ENCODE assay signal across 15 cellular contexts in the genomic region with DNA sequence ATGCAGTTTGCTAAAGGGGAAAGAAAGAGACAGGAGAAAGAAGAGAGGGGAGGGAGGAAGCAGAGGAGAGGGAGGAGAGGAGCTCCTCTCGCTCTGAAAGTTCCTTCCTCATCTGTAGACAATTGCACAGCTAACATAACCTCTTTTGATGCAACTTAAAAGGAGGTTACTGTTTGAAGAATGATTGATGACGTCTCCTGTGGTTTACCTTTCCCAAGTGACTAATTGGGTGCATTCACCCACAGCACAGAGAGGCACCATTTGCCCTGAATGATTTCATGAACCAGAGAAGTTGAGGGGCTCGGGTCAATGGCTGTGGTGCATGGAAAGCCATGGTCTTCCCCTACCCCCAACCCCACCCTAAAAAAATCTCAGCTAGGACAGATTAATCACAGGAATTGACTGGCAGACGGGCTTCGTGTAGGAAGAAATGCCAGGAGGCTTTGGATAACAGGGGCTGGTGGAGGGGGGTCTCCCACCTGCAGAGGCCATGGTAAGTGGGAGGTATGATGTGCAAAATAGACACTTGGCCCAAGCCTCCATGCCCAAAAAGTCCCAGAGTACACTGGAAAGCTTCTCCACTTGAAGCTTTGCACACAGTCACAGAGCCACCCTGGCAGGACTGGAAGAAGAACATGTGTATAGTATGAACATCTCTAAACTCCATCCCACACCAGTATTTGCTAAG.
DNase-seq lines count a peak whose midpoint lies in the region; ATAC-seq, FAIRE-seq and TF ChIP-seq lines count a peak whose summit lies in the region.
"Had no signal": no experiment of that assay in that cellular context is flagged by ENCODE, and none has a peak within 500 bp of the region (broad histone marks: within the 10 kb centered on the region; RNA-seq: fewer than 3 reads in every experiment).

No MANE protein-coding gene starts in this region.

- TF ChIP-seq POLR2A in HepG2 (IDR thresholded peaks at IDR 0.05; ENCODE audit: insufficient read depth in 1 of 2, low read depth in 2 of 2, low read length in 2 of 2): no peak

- H3K27ac Mint-ChIP-seq in activated CD4-positive, alpha-beta T cell treated with anti-CD3 and anti-CD28 coated beads for 36 hours: no peak overlapping the region
- H3K27ac Mint-ChIP-seq in activated naive CD8-positive, alpha-beta T cell: no peak overlapping the region
- H3K27ac Mint-ChIP-seq: endodermal cell had no signal

- in situ Hi-C loops in HepG2 (cut with HindIII; ENCODE audit: extremely low pct_ligation_motif_present, low pct_unique_long_range_greater_than_20kb): no loop called here

- H3K4me3 Mint-ChIP-seq in activated CD4-positive, alpha-beta T cell treated with anti-CD3 and anti-CD28 coated beads for 36 hours: no peak overlapping the region
- peak overlapping the region; percentile 6 for H3K4me3 Mint-ChIP-seq in activated naive CD8-positive, alpha-beta T cell
- H3K4me3 Mint-ChIP-seq: endodermal cell had no signal

- TF ChIP-seq CTCF in HepG2 (CRISPR knock-in tag; IDR thresholded peaks at IDR 0.05): no peak

- intact Hi-C loops in activated CD4-positive, alpha-beta T cell treated with anti-CD3 and anti-CD28 coated beads for 36 hours (cut with DNase I, micrococcal nuclease): loop anchor here in 1 of 2 experiments (1.0 to 10.0 kb wide), 3 partner anchors 296 to 395 kb away; no protein-coding TSS in a partner anchor
- intact Hi-C loops in HepG2 (cut with micrococcal nuclease; ENCODE audit: unreplicated experiment): no loop called here

- H3K9me3 Mint-ChIP-seq in activated CD4-positive, alpha-beta T cell treated with anti-CD3 and anti-CD28 coated beads for 36 hours (ENCODE audit: low read depth): no peaks in the 10 kb centered on the region
- no peaks in the 10 kb centered on the region for H3K9me3 Mint-ChIP-seq in activated naive CD8-positive, alpha-beta T cell (ENCODE audit: low read depth)
- H3K9me3 Mint-ChIP-seq: endodermal cell had no signal

- peaks cover 16% of the 10 kb centered on the region for H3K4me1 Mint-ChIP-seq in activated CD4-positive, alpha-beta T cell treated with anti-CD3 and anti-CD28 coated beads for 36 hours
- peaks cover 25% of the 10 kb centered on the region for H3K4me1 Mint-ChIP-seq in activated naive CD8-positive, alpha-beta T cell (ENCODE audit: low read depth)
- H3K4me1 Mint-ChIP-seq: endodermal cell had no signal

- no peak overlapping the region for H3K9ac ChIP-seq in HepG2 (ENCODE audit: insufficient read depth, low read depth, low read length)

- H3K36me3 ChIP-seq in HepG2 (replicated peaks in 1 of 2; ENCODE audit: control insufficient read depth in 1 of 2, insufficient read depth in 2 of 2, low read length in 2 of 2): no peaks in the 10 kb centered on the region
- H3K36me3 ChIP-seq: upper lobe of left lung had no signal

- H3K27me3 ChIP-seq in HepG2 (ENCODE audit: control insufficient read depth in 1 of 2, insufficient read depth in 2 of 2, low read length in 2 of 2): peaks cover 16 to 63% of the 10 kb centered on the region in 2 experiments; a peak in 4 of 5 replicates
- H3K27me3 ChIP-seq: upper lobe of left lung had no signal

- H3K79me2 ChIP-seq in HepG2 (ENCODE audit: insufficient read depth, low read length): no peaks in the 10 kb centered on the region

- 0 out of 2 replicates have a peak overlapping the region, but pooled peaks have one; percentile 2 for H3K4me3 ChIP-seq in Jurkat, Clone E6-1 (ENCODE audit: low read length)
- no peak overlapping the region for H3K4me3 ChIP-seq in HepG2 (replicated peaks in 1 of 3; ENCODE audit: insufficient read depth in 1 of 3, low read depth in 2 of 3, low read length in 3 of 3)
- H3K4me3 ChIP-seq: lung, upper lobe of left lung had no signal

- no peaks in the 10 kb centered on the region for H3K9me3 ChIP-seq in HepG2 (ENCODE audit: low read length)
- H3K9me3 ChIP-seq: upper lobe of left lung had no signal

- CTCF ChIA-PET in activated CD4-positive, alpha-beta T cell treated with anti-CD3 and anti-CD28 coated beads for 36 hours (lab: Charles Lee): interaction anchor here (0.7 to 1.0 kb wide), 3 partner anchors 8 to 97 kb away, joined by 3 read pairs; no protein-coding TSS in a partner anchor
- CTCF ChIA-PET in HepG2 (lab: Yijun Ruan, JAX; ENCODE audit: low intra/inter-chr PET ratio, low total read pairs): no interaction called here

- no peak for TF ChIP-seq RAD21 in HepG2 (CRISPR knock-in tag; IDR thresholded peaks at IDR 0.05)

- no peak for TF ChIP-seq EP300 in HepG2 (IDR thresholded peaks at IDR 0.05; ENCODE audit: low read depth in 2 of 2, low read length in 2 of 2)
- no peak for TF ChIP-seq EP300 in HepG2 (CRISPR knock-in tag; IDR thresholded peaks at IDR 0.05; ENCODE audit: borderline replicate concordance)

- peak; percentile 46 for DNase-seq in activated CD4-positive, alpha-beta T cell treated with anti-CD3 and anti-CD28 coated beads for 36 hours
- no peak for DNase-seq in activated CD4-positive, alpha-beta T cell treated with anti-CD3 and anti-CD28 coated beads, Interleukin-2, amount 50 U/mL, for 1 hour
- peak; percentile 96 for DNase-seq in Jurkat, Clone E6-1 (ENCODE audit: low read depth, low spot score)
- DNase-seq in HepG2 (ENCODE audit: low spot score) (no peak), RPMI8226 (no peak), COR-L47 (lab: John Stamatoyannopoulos, UW) (no peak)
- DNase-seq: anterior cingulate cortex, endodermal cell, NCI-H1694, NCI-H748 treated with DMSO at 0.1 percent for 48 hours, upper lobe of left lung had no signal

- H3K36me3 Mint-ChIP-seq in activated CD4-positive, alpha-beta T cell treated with anti-CD3 and anti-CD28 coated beads for 36 hours (ENCODE audit: low read depth): no peaks in the 10 kb centered on the region
- no peaks in the 10 kb centered on the region for H3K36me3 Mint-ChIP-seq in activated naive CD8-positive, alpha-beta T cell

- H3K27me3 Mint-ChIP-seq in activated CD4-positive, alpha-beta T cell treated with anti-CD3 and anti-CD28 coated beads for 36 hours: peaks cover 14% of the 10 kb centered on the region
- H3K27me3 Mint-ChIP-seq in activated naive CD8-positive, alpha-beta T cell: peaks cover 10% of the 10 kb centered on the region

- BruUV-seq in HepG2 (replicated peaks; lab: Mats Ljungman, UMichigan): no TSS peak

- 3% methylated on average over 5 of the region's 5 CpGs for WGBS in HepG2 (ENCODE audit: low lambda C conversion rate)

- H3K27ac ChIP-seq in HepG2 (ENCODE audit: extremely low read length, insufficient read depth, low read length): no peak overlapping the region
- H3K27ac ChIP-seq: upper lobe of left lung had no signal

- no peak for FAIRE-seq in HepG2 (lab: Jason Lieb, UNC)
- FAIRE-seq: A204.1 had no signal

- POLR2A ChIA-PET in activated CD4-positive, alpha-beta T cell treated with anti-CD3 and anti-CD28 coated beads for 36 hours (lab: Charles Lee): no interaction called here
- POLR2A ChIA-PET in HepG2 (lab: Yijun Ruan, JAX): no interaction called here

- no peak overlapping the region for H2AFZ ChIP-seq in HepG2 (ENCODE audit: low read length)

- H3K4me1 ChIP-seq in HepG2 (ENCODE audit: insufficient read depth, low read length): no peaks in the 10 kb centered on the region

- no peak overlapping the region for H3K4me2 ChIP-seq in HepG2 (ENCODE audit: low read depth, low read length)

- ATAC-seq in activated CD4-positive, alpha-beta T cell treated with anti-CD3 and anti-CD28 coated beads for 36 hours: peak; percentile 91
- no peak for ATAC-seq in HepG2
- no peak for ATAC-seq in GM18870 (IDR thresholded peaks at IDR 0.05; ENCODE audit: unreplicated experiment)

- H4K20me1 ChIP-seq in HepG2 (ENCODE audit: insufficient read depth, low read length): no peaks in the 10 kb centered on the region; the same call in 1 of the 2 replicates

TF ChIP-seq in HepG2, 621 proteins besides CTCF, POLR2A, EP300 and RAD21:
- TF ChIP-seq CREB1 (IDR thresholded peaks at IDR 0.05) (peak; percentile 38; the same call in 1 of the 2 replicates), CREB1 (CRISPR knock-in tag; IDR thresholded peaks at IDR 0.05) (no peak), PREB (CRISPR knock-in tag; IDR thresholded peaks at IDR 0.05) (no peak), FOXK1 (CRISPR knock-in tag; IDR thresholded peaks at IDR 0.05; ENCODE audit: borderline replicate concordance, low read depth) (no peak)

Comparison
In these comparisons a context has a peak if more than half of its experiments do, and no peak if none do; other contexts are left out.
1. DNase-seq: peak in activated CD4-positive, alpha-beta T cell treated with anti-CD3 and anti-CD28 coated beads for 36 hours (single experiment) and Jurkat, Clone E6-1 (single experiment); none in activated CD4-positive, alpha-beta T cell treated with anti-CD3 and anti-CD28 coated beads, Interleukin-2, amount 50 U/mL, for 1 hour (single experiment), HepG2 (single experiment), RPMI8226 (single experiment) and COR-L47 (single experiment).